Comparison of ENCODE assay signal across 24 cellular contexts in genomic region chr11:34184505-34185015, GRCh38.
"Had no signal": no experiment of that assay in that cellular context is flagged by ENCODE, and none has a peak within 500 bp of the region (broad histone marks: within the 10 kb centered on the region; RNA-seq: fewer than 3 reads in every experiment).

No MANE protein-coding gene starts in this region.

- ATAC-seq: gastroesophageal sphincter; left cardiac atrium; lower lobe of right lung; natural killer cell treated with Interleukin-12 subunit alpha and Interleukin-12 subunit beta and Interleukin-15 and Interleukin-18, amount 100 ng/mL, for 72 hours; stimulated activated naive B cell treated with anti-CD40 and anti-IgM and Interleukin-4, amounts not matched to agents 10 μg/mL and 1 μg/mL and 100 μg/mL, for 72 hours; stimulated activated naive CD8-positive, alpha-beta T cell treated with anti-CD3 and anti-CD28 coated beads, Interleukin-15, amount 100 ng/mL, for 72 hours had no signal

- DNase-seq: effector memory CD4-positive, alpha-beta T cell; glutamatergic neuron; immature natural killer cell; left cardiac atrium; left ventricle myocardium inferior; lower lobe of right lung; occipital lobe; right lobe of liver; stimulated activated CD4-positive, alpha-beta T cell treated with anti-CD3 and anti-CD28 coated beads, Interleukin-2, amount 100 ng/mL, for 24 hours; stimulated activated CD4-positive, alpha-beta T cell treated with anti-CD3 and anti-CD28 coated beads, Interleukin-4, amount 100 ng/mL, for 4 hours; stimulated activated naive B cell treated with anti-CD40 and anti-IgM and Interleukin-4, amounts not matched to agents 10 μg/mL and 1 μg/mL and 100 μg/mL, for 72 hours; stimulated activated naive CD8-positive, alpha-beta T cell treated with anti-CD3 and anti-CD28 coated beads, Interleukin-15, amount 100 ng/mL, for 72 hours; substantia nigra; trophoblast cell had no signal

- H3K9ac ChIP-seq: neural progenitor cell, parathyroid adenoma had no signal

- H3K9me3 ChIP-seq: esophagus muscularis mucosa, gastroesophageal sphincter, left ventricle myocardium inferior, lower lobe of right lung, prostate gland, right lobe of liver had no signal

- H3K9me3 Mint-ChIP-seq: immature natural killer cell; memory B cell; mesothelial cell of epicardium; natural killer cell treated with Interleukin-12 subunit alpha and Interleukin-12 subunit beta and Interleukin-15 and Interleukin-18, amount 100 ng/mL, for 72 hours; neural progenitor cell; stimulated activated naive B cell treated with anti-CD40 and anti-IgM and Interleukin-4, amounts not matched to agents 10 μg/mL and 1 μg/mL and 100 μg/mL, for 72 hours; stimulated activated naive CD8-positive, alpha-beta T cell treated with anti-CD3 and anti-CD28 coated beads, Interleukin-15, amount 100 ng/mL, for 72 hours had no signal

- H3K36me3 ChIP-seq: esophagus muscularis mucosa, gastroesophageal sphincter, left ventricle myocardium inferior, lower lobe of right lung, neural progenitor cell, prostate gland, right lobe of liver had no signal

- H3K4me3 ChIP-seq: esophagus muscularis mucosa, gastroesophageal sphincter, left ventricle myocardium inferior, lower lobe of right lung, neural progenitor cell, prostate gland, right lobe of liver, skin epidermis had no signal

- H3K27me3 Mint-ChIP-seq: memory B cell; stimulated activated naive B cell treated with anti-CD40 and anti-IgM and Interleukin-4, amounts not matched to agents 10 μg/mL and 1 μg/mL and 100 μg/mL, for 72 hours; stimulated activated naive CD8-positive, alpha-beta T cell treated with anti-CD3 and anti-CD28 coated beads, Interleukin-15, amount 100 ng/mL, for 72 hours had no signal

- H3K27ac Mint-ChIP-seq: immature natural killer cell; memory B cell; mesothelial cell of epicardium; natural killer cell treated with Interleukin-12 subunit alpha and Interleukin-12 subunit beta and Interleukin-15 and Interleukin-18, amount 100 ng/mL, for 72 hours; neural progenitor cell; stimulated activated naive CD8-positive, alpha-beta T cell treated with anti-CD3 and anti-CD28 coated beads, Interleukin-15, amount 100 ng/mL, for 72 hours had no signal

- H3K4me1 ChIP-seq: lower lobe of right lung, parathyroid adenoma had no signal

- H3K36me3 Mint-ChIP-seq: immature natural killer cell; memory B cell; mesothelial cell of epicardium; natural killer cell treated with Interleukin-12 subunit alpha and Interleukin-12 subunit beta and Interleukin-15 and Interleukin-18, amount 100 ng/mL, for 72 hours; neural progenitor cell had no signal

- H3K4me1 Mint-ChIP-seq: immature natural killer cell, memory B cell had no signal

- H3K27ac ChIP-seq: epithelial cell of prostate, esophagus muscularis mucosa, gastroesophageal sphincter, left ventricle myocardium inferior, lower lobe of right lung, neural progenitor cell, parathyroid adenoma, prostate gland, skin epidermis had no signal

- H3K4me3 Mint-ChIP-seq: immature natural killer cell; memory B cell; mesothelial cell of epicardium; natural killer cell treated with Interleukin-12 subunit alpha and Interleukin-12 subunit beta and Interleukin-15 and Interleukin-18, amount 100 ng/mL, for 72 hours; neural progenitor cell; stimulated activated naive B cell treated with anti-CD40 and anti-IgM and Interleukin-4, amounts not matched to agents 10 μg/mL and 1 μg/mL and 100 μg/mL, for 72 hours; stimulated activated naive CD8-positive, alpha-beta T cell treated with anti-CD3 and anti-CD28 coated beads, Interleukin-15, amount 100 ng/mL, for 72 hours had no signal

- H3K27me3 ChIP-seq: esophagus muscularis mucosa, gastroesophageal sphincter, right lobe of liver had no signal
